In genomic region chr6:32050562-32050961, GRCh38 we compare ENCODE assay signal across 23 cellular contexts. TPM values are rescaled to one million over a fixed set of nuclear protein-coding genes. Genes with fewer than 3 reads are reported as not detected.
"Had no signal": no experiment of that assay in that cellular context is flagged by ENCODE, and none has a peak within 500 bp of the region (broad histone marks: within the 10 kb centered on the region; RNA-seq: fewer than 3 reads in every experiment).

No MANE protein-coding gene starts in this region.

- H2AFZ ChIP-seq: parathyroid adenoma had no signal

- H3K4me1 Mint-ChIP-seq: immature natural killer cell had no signal

- DNase-seq: caudate nucleus; colonic mucosa; dermis blood vessel endothelial cell; immature natural killer cell; left cardiac atrium; mammary epithelial cell; naive thymus-derived CD4-positive, alpha-beta T cell; occipital lobe; spleen; stimulated activated CD4-positive, alpha-beta T cell treated with anti-CD3 and anti-CD28 coated beads, Interleukin-2, amount 100 ng/mL, for 24 hours; stimulated activated CD4-positive, alpha-beta T cell treated with anti-CD3 and anti-CD28 coated beads, Interleukin-4, amount 100 ng/mL, for 4 hours; stimulated activated naive CD4-positive, alpha-beta T cell; stomach; substantia nigra; trophoblast cell had no signal

- H3K9me3 ChIP-seq: colonic mucosa, prostate gland, spleen, stomach had no signal

- H3K27ac ChIP-seq: colonic mucosa, parathyroid adenoma, prostate gland, spleen, stomach had no signal

- H3K4me3 ChIP-seq: colonic mucosa, prostate gland, spleen, stomach had no signal

- H3K36me3 ChIP-seq: colonic mucosa, prostate gland had no signal

- H3K4me1 ChIP-seq: colonic mucosa, parathyroid adenoma, prostate gland had no signal

- H3K9me3 Mint-ChIP-seq: immature natural killer cell, neural crest cell had no signal

- H3K36me3 Mint-ChIP-seq: immature natural killer cell had no signal

- H3K27me3 ChIP-seq: colonic mucosa, spleen, stomach had no signal

- H3K79me2 ChIP-seq: parathyroid adenoma had no signal

- H3K4me3 Mint-ChIP-seq: immature natural killer cell; naive thymus-derived CD4-positive, alpha-beta T cell; neural crest cell had no signal

- ATAC-seq: left cardiac atrium; naive thymus-derived CD4-positive, alpha-beta T cell; sciatic nerve had no signal

RNA-seq across cellular contexts. Expression of gene CYP21A2, which starts 12.3 kb away (rescaled TPM):
- total RNA-seq: fibroblast of lung, glomerular endothelial cell, mononuclear cell, occipital lobe, skeletal muscle tissue, stomach had no signal
- polyA plus RNA-seq: fibroblast of lung; mammary epithelial cell; naive thymus-derived CD4-positive, alpha-beta T cell had no signal

RNA-seq across cellular contexts. Expression of gene TNXB, which starts 58.6 kb away (rescaled TPM):
- polyA plus RNA-seq: immature natural killer cell had no signal
